In the genomic region with DNA sequence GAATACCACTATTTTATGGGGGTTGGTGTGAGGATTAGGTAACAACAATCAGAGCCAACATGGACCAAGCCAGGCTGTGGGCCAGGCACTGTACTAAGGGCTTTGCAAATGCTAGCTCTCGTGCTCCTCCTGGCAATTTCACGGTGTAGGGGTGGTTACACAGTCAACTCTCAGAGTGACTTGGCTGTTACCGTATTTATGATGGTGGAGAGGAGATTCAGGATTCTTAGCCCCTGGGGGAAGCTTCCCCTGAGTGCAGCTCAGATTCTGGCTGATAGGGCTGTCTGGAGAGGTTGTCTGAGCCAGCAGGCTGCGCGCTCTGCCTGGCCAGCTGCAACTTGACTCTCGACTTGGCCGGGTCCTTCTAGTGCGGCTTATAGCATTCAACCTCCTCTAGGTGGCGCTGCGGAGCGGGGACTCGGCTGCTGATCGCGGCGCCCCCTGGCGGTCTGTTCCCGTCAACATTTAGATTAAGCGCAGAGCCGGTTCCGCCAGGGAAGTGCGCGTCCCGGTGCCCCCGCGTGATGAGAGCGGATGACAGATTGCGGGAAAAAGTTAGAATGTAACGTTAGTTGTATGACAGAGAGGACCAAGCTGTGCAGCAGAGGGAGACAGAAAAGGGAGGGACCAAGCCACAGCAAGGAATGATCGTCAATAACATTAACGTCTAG, we compare ENCODE assay signal across 8 cellular contexts. TPM values are rescaled to one million over a fixed set of nuclear protein-coding genes. Genes with fewer than 3 reads are reported as not detected.
DNase-seq lines count a peak whose midpoint lies in the region; ATAC-seq and TF ChIP-seq lines count a peak whose summit lies in the region.

No MANE protein-coding gene starts in this region.

- H3K9me3 ChIP-seq in neural progenitor cell (ENCODE audit: low read depth) = no peaks in the 10 kb centered on the region

- TF ChIP-seq CTCF in GM12865 (IDR thresholded peaks at IDR 0.05; ENCODE audit: insufficient read depth, low read depth, low read length, missing control alignments) = peak; percentile 100
- peak; percentile 99 for TF ChIP-seq CTCF in fibroblast of mammary gland (conservative IDR thresholded peaks at IDR 0.05; ENCODE audit: control insufficient read depth, insufficient read depth, low read depth, low read length)
- TF ChIP-seq CTCF in neural progenitor cell (IDR thresholded peaks at IDR 0.05) = peak; percentile 100

- H3K4me3 Mint-ChIP-seq in neural progenitor cell = no peak overlapping the region
- H3K4me3 Mint-ChIP-seq in stimulated activated naive CD8-positive, alpha-beta T cell treated with anti-CD3 and anti-CD28 coated beads, Interleukin-15, amount 100 ng/mL, for 72 hours = peak overlapping the region; percentile 58 to 70

- peaks cover 14% of the 10 kb centered on the region for H3K4me1 Mint-ChIP-seq in neural progenitor cell
- H3K4me1 Mint-ChIP-seq in stimulated activated naive CD8-positive, alpha-beta T cell treated with anti-CD3 and anti-CD28 coated beads, Interleukin-15, amount 100 ng/mL, for 72 hours = peaks cover 51% of the 10 kb centered on the region

- peak overlapping the region; percentile 15 for H3K4me2 ChIP-seq in neural progenitor cell

- H3K9me3 Mint-ChIP-seq in neural progenitor cell = peaks cover 2% of the 10 kb centered on the region
- peaks cover 4 to 12% of the 10 kb centered on the region in 2 donors for H3K9me3 Mint-ChIP-seq in stimulated activated naive CD8-positive, alpha-beta T cell treated with anti-CD3 and anti-CD28 coated beads, Interleukin-15, amount 100 ng/mL, for 72 hours

- no peaks in the 10 kb centered on the region for H3K4me1 ChIP-seq in neural progenitor cell

- no peak overlapping the region for H3K4me3 ChIP-seq in GM12865 (ENCODE audit: low read depth, low read length)
- no peak overlapping the region for H3K4me3 ChIP-seq in fibroblast of mammary gland (ENCODE audit: control insufficient read depth, low read depth, low read length)
- H3K4me3 ChIP-seq in neural progenitor cell = no peak overlapping the region

- no peaks in the 10 kb centered on the region for H4K20me1 ChIP-seq in neural progenitor cell (ENCODE audit: low read depth)

- no peak overlapping the region for H3K27ac ChIP-seq in neural progenitor cell

- H3K27me3 ChIP-seq in neural progenitor cell = peaks cover 38% of the 10 kb centered on the region

- H3K36me3 Mint-ChIP-seq in neural progenitor cell = no peaks in the 10 kb centered on the region

- H3K36me3 ChIP-seq in neural progenitor cell = no peaks in the 10 kb centered on the region

- H3F3A ChIP-seq in neural progenitor cell (ENCODE audit: low read depth) = no peaks in the 10 kb centered on the region

- no peak overlapping the region for H2AFZ ChIP-seq in neural progenitor cell (replicated peaks)

- peak; percentile 53 for ATAC-seq in stimulated activated naive CD8-positive, alpha-beta T cell treated with anti-CD3 and anti-CD28 coated beads, Interleukin-15, amount 100 ng/mL, for 72 hours
- ATAC-seq in GM21381 (IDR thresholded peaks at IDR 0.05; ENCODE audit: unreplicated experiment) = no peak

- no peak overlapping the region for H3K27ac Mint-ChIP-seq in neural progenitor cell
- no peak overlapping the region for H3K27ac Mint-ChIP-seq in stimulated activated naive CD8-positive, alpha-beta T cell treated with anti-CD3 and anti-CD28 coated beads, Interleukin-15, amount 100 ng/mL, for 72 hours

- H3K9ac ChIP-seq in neural progenitor cell = no peak overlapping the region

- H3K27me3 Mint-ChIP-seq in neural progenitor cell (ENCODE audit: insufficient read depth, low read depth) = peaks cover 14% of the 10 kb centered on the region
- peaks cover 21% of the 10 kb centered on the region for H3K27me3 Mint-ChIP-seq in stimulated activated naive CD8-positive, alpha-beta T cell treated with anti-CD3 and anti-CD28 coated beads, Interleukin-15, amount 100 ng/mL, for 72 hours

- no peaks in the 10 kb centered on the region for H3K79me2 ChIP-seq in neural progenitor cell (ENCODE audit: low read depth)

- DNase-seq in GM12865 (ENCODE audit: low read depth) (peak; percentile 91), LoVo (ENCODE audit: low spot score) (peak; percentile 88), RPMI7951 (ENCODE audit: low read depth) (peak; percentile 68), activated T-helper 1 cell treated with Interleukin-2 at 50 U/mL for 16 hours (ENCODE audit: low read depth) (peak; percentile 90), fibroblast of mammary gland (ENCODE audit: low read depth) (peak; percentile 83), neural progenitor cell (ENCODE audit: low spot score) (peak; percentile 93)
- peak; percentile 91 to 94 for DNase-seq in stimulated activated naive CD8-positive, alpha-beta T cell treated with anti-CD3 and anti-CD28 coated beads, Interleukin-15, amount 100 ng/mL, for 72 hours

RNA-seq across cellular contexts. Expression of gene NCF4, which starts 4.5 kb away (rescaled TPM):
- not detected in 2 replicates for total RNA-seq in RPMI7951 (2014; rRNA removed; shearing (Covaris generic))
- not detected in 2 replicates for total RNA-seq in neural progenitor cell (ENCODE audit: low replicate concordance)

RNA-seq across cellular contexts. Expression of gene PVALB, which starts 39.4 kb away (rescaled TPM):
- total RNA-seq in RPMI7951 (2014; rRNA removed; shearing (Covaris generic)) = not detected in 2 replicates
- total RNA-seq in neural progenitor cell (ENCODE audit: low replicate concordance) = not detected in 2 replicates

RNA-seq across cellular contexts. Expression of gene CSF2RB, which starts 57.2 kb away (rescaled TPM):
- total RNA-seq in RPMI7951 (2014; rRNA removed; shearing (Covaris generic)) = not detected in 2 replicates
- total RNA-seq in neural progenitor cell (ENCODE audit: low replicate concordance) = 0.03 TPM in 1 of 2 replicates, not detected in the other
